1 cellular context compared by ENCODE assay signal in the genomic region with DNA sequence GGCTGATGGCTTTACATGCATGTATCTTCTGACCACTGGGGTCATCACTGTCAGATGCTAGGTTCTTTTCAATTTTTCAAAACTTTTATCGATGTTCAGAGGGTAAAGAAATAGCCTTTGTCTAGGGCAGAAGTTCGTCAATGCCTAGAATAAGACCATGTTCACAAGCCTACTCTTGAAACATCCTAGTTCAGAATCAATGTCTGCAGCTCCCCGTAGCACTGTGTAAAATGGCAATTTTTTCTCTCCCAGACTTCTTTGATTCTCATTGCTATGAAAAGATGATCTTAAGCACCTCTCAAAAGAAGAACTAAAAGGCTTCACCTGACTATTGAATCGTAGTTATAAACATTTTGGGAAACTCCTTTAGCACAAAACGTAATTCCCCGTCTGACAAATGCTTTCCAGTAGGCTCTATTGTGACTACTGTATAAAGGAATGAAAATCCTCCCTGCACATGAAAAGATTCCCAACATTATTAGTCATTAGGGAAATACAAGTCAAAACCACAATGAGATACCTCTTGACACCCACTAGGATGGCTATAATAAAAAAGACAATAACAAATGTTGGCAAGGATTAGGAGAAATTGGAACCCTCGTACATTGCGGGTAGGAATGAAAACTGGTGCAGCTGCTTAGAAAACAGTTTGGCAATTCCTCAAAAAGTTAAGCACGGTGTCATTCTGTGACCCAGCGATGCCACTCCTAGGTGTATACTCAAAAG.
TF ChIP-seq lines count a peak whose summit lies in the region.

No MANE protein-coding gene starts in this region.

TF ChIP-seq in GM23338, 12 proteins besides CTCF, POLR2A, EP300 and RAD21 (continued from another document):
- TF ChIP-seq, protein P1, sequence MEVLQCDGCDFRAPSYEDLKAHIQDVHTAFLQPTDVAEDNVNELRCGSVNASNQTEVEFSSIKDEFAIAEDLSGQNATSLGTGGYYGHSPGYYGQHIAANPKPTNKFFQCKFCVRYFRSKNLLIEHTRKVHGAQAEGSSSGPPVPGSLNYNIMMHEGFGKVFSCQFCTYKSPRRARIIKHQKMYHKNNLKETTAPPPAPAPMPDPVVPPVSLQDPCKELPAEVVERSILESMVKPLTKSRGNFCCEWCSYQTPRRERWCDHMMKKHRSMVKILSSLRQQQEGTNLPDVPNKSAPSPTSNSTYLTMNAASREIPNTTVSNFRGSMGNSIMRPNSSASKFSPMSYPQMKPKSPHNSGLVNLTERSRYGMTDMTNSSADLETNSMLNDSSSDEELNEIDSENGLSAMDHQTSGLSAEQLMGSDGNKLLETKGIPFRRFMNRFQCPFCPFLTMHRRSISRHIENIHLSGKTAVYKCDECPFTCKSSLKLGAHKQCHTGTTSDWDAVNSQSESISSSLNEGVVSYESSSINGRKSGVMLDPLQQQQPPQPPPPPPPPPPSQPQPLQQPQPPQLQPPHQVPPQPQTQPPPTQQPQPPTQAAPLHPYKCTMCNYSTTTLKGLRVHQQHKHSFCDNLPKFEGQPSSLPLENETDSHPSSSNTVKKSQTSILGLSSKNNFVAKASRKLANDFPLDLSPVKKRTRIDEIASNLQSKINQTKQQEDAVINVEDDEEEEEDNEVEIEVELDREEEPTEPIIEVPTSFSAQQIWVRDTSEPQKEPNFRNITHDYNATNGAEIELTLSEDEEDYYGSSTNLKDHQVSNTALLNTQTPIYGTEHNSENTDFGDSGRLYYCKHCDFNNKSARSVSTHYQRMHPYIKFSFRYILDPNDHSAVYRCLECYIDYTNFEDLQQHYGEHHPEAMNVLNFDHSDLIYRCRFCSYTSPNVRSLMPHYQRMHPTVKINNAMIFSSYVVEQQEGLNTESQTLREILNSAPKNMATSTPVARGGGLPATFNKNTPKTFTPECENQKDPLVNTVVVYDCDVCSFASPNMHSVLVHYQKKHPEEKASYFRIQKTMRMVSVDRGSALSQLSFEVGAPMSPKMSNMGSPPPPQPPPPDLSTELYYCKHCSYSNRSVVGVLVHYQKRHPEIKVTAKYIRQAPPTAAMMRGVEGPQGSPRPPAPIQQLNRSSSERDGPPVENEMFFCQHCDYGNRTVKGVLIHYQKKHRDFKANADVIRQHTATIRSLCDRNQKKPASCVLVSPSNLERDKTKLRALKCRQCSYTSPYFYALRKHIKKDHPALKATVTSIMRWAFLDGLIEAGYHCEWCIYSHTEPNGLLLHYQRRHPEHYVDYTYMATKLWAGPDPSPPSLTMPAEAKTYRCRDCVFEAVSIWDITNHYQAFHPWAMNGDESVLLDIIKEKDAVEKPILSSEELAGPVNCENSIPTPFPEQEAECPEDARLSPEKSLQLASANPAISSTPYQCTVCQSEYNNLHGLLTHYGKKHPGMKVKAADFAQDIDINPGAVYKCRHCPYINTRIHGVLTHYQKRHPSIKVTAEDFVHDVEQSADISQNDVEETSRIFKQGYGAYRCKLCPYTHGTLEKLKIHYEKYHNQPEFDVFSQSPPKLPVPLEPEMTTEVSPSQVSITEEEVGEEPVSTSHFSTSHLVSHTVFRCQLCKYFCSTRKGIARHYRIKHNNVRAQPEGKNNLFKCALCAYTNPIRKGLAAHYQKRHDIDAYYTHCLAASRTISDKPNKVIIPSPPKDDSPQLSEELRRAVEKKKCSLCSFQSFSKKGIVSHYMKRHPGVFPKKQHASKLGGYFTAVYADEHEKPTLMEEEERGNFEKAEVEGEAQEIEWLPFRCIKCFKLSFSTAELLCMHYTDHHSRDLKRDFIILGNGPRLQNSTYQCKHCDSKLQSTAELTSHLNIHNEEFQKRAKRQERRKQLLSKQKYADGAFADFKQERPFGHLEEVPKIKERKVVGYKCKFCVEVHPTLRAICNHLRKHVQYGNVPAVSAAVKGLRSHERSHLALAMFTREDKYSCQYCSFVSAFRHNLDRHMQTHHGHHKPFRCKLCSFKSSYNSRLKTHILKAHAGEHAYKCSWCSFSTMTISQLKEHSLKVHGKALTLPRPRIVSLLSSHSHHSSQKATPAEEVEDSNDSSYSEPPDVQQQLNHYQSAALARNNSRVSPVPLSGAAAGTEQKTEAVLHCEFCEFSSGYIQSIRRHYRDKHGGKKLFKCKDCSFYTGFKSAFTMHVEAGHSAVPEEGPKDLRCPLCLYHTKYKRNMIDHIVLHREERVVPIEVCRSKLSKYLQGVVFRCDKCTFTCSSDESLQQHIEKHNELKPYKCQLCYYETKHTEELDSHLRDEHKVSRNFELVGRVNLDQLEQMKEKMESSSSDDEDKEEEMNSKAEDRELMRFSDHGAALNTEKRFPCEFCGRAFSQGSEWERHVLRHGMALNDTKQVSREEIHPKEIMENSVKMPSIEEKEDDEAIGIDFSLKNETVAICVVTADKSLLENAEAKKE (CRISPR knock-in tag; IDR thresholded peaks at IDR 0.05) = no peak
- TF ChIP-seq POLR2AphosphoS5 (IDR thresholded peaks at IDR 0.05; ENCODE audit: low read depth) (no peak), CREB1 (CRISPR knock-in tag; IDR thresholded peaks at IDR 0.05; ENCODE audit: low read depth) (no peak), EZH2 (IDR thresholded peaks at IDR 0.05; ENCODE audit: low read depth, unreplicated experiment) (no peak), ZNF331 (CRISPR knock-in tag; IDR thresholded peaks at IDR 0.05; ENCODE audit: low read depth) (no peak), EZH2phosphoT487 (IDR thresholded peaks at IDR 0.05; ENCODE audit: unreplicated experiment) (no peak)
- TF ChIP-seq, protein P2, sequence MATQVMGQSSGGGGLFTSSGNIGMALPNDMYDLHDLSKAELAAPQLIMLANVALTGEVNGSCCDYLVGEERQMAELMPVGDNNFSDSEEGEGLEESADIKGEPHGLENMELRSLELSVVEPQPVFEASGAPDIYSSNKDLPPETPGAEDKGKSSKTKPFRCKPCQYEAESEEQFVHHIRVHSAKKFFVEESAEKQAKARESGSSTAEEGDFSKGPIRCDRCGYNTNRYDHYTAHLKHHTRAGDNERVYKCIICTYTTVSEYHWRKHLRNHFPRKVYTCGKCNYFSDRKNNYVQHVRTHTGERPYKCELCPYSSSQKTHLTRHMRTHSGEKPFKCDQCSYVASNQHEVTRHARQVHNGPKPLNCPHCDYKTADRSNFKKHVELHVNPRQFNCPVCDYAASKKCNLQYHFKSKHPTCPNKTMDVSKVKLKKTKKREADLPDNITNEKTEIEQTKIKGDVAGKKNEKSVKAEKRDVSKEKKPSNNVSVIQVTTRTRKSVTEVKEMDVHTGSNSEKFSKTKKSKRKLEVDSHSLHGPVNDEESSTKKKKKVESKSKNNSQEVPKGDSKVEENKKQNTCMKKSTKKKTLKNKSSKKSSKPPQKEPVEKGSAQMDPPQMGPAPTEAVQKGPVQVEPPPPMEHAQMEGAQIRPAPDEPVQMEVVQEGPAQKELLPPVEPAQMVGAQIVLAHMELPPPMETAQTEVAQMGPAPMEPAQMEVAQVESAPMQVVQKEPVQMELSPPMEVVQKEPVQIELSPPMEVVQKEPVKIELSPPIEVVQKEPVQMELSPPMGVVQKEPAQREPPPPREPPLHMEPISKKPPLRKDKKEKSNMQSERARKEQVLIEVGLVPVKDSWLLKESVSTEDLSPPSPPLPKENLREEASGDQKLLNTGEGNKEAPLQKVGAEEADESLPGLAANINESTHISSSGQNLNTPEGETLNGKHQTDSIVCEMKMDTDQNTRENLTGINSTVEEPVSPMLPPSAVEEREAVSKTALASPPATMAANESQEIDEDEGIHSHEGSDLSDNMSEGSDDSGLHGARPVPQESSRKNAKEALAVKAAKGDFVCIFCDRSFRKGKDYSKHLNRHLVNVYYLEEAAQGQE (IDR thresholded peaks at IDR 0.05; ENCODE audit: unreplicated experiment) = no peak
- TF ChIP-seq, protein P3, sequence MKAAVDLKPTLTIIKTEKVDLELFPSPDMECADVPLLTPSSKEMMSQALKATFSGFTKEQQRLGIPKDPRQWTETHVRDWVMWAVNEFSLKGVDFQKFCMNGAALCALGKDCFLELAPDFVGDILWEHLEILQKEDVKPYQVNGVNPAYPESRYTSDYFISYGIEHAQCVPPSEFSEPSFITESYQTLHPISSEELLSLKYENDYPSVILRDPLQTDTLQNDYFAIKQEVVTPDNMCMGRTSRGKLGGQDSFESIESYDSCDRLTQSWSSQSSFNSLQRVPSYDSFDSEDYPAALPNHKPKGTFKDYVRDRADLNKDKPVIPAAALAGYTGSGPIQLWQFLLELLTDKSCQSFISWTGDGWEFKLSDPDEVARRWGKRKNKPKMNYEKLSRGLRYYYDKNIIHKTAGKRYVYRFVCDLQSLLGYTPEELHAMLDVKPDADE (IDR thresholded peaks at IDR 0.05) = no peak
